In genomic region chr18:7618821-7619410, GRCh38 we compare ENCODE assay signal across 16 cellular contexts. TPM values are rescaled to one million over a fixed set of nuclear protein-coding genes. Genes with fewer than 3 reads are reported as not detected.
DNase-seq lines count a peak whose midpoint lies in the region; ATAC-seq lines count a peak whose summit lies in the region.
"Had no signal": no experiment of that assay in that cellular context is flagged by ENCODE, and none has a peak within 500 bp of the region (broad histone marks: within the 10 kb centered on the region; RNA-seq: fewer than 3 reads in every experiment).

No MANE protein-coding gene starts in this region.

- no peak overlapping the region for H4K91ac ChIP-seq in trophoblast cell (ENCODE audit: low read depth, low read length)

- no peak overlapping the region for H3K9ac ChIP-seq in trophoblast cell (ENCODE audit: low read length)
- H3K9ac ChIP-seq: BLaER1, parathyroid adenoma had no signal

- H2BK5ac ChIP-seq in trophoblast cell (ENCODE audit: low read depth, low read length, poor library complexity): no peak overlapping the region

- H3K27me3 ChIP-seq in ectodermal cell (ENCODE audit: control insufficient read depth, insufficient read depth, low read length, poor library complexity, severe bottlenecking) (no peaks in the 10 kb centered on the region), trophoblast cell (ENCODE audit: insufficient read depth, low read length) (no peaks in the 10 kb centered on the region)
- H3K27me3 ChIP-seq: BLaER1, testis had no signal

- H3K79me2 ChIP-seq in trophoblast cell (ENCODE audit: control insufficient read depth, insufficient read depth, low read length, poor library complexity): peaks cover 5% of the 10 kb centered on the region

- H3K4me1 ChIP-seq in ectodermal cell (ENCODE audit: control insufficient read depth, insufficient read depth, low read length): peaks cover 25% of the 10 kb centered on the region
- H3K4me1 ChIP-seq in trophoblast cell (ENCODE audit: control insufficient read depth in 1 of 2, insufficient read depth in 2 of 2, low read length in 2 of 2): peaks cover 8 to 14% of the 10 kb centered on the region in 2 experiments
- H3K4me1 ChIP-seq: BLaER1, parathyroid adenoma, testis had no signal

- no peak overlapping the region for H4K12ac ChIP-seq in trophoblast cell (ENCODE audit: low read depth, low read length)

- H3K4me2 ChIP-seq in trophoblast cell (ENCODE audit: low read length): no peak overlapping the region
- H3K4me2 ChIP-seq: BLaER1, PC-9 had no signal

- no peak overlapping the region for H3K18ac ChIP-seq in trophoblast cell (ENCODE audit: low read length)

- no peaks in the 10 kb centered on the region for H3K36me3 ChIP-seq in ectodermal cell (ENCODE audit: control insufficient read depth, insufficient read depth, low read length)
- H3K36me3 ChIP-seq in trophoblast cell (ENCODE audit: control insufficient read depth in 1 of 2, insufficient read depth in 2 of 2, low read length in 2 of 2): no peaks in the 10 kb centered on the region
- H3K36me3 ChIP-seq: BLaER1 had no signal

- peaks cover 5% of the 10 kb centered on the region for H3K79me1 ChIP-seq in trophoblast cell (ENCODE audit: low read length)

- H3K9me3 ChIP-seq in ectodermal cell (ENCODE audit: control insufficient read depth, low read length) (no peaks in the 10 kb centered on the region), trophoblast cell (ENCODE audit: insufficient read depth, low read depth, low read length) (no peaks in the 10 kb centered on the region)
- H3K9me3 ChIP-seq: BLaER1, testis had no signal

- no peak overlapping the region for H3K14ac ChIP-seq in trophoblast cell (ENCODE audit: low read length)

- no peak overlapping the region for H3K23ac ChIP-seq in trophoblast cell (ENCODE audit: low read length)

- WGBS in ectodermal cell, 2 experiments: 23 to 26% methylated on average over 2 of the region's 2 CpGs
- WGBS in trophoblast cell (ENCODE audit: extremely low coverage, insufficient coverage, insufficient read length): no CpG with 5 or more reads among the region's 2 CpGs

- H3K4me3 ChIP-seq in ectodermal cell (ENCODE audit: insufficient read depth, low read depth, low read length) (no peak overlapping the region), trophoblast cell (ENCODE audit: low read depth, low read length) (no peak overlapping the region)
- H3K4me3 ChIP-seq: BLaER1, PC-9, testis had no signal

- H2BK12ac ChIP-seq in trophoblast cell (ENCODE audit: low read length): no peak overlapping the region

- no peak overlapping the region for H2BK120ac ChIP-seq in trophoblast cell (ENCODE audit: insufficient read depth, low read length, poor library complexity)

- H3K27ac ChIP-seq in ectodermal cell (ENCODE audit: insufficient read depth, low read depth, low read length, poor library complexity, severe bottlenecking) (peak overlapping the region; percentile 72), trophoblast cell (ENCODE audit: low read depth, low read length) (no peak overlapping the region)
- H3K27ac ChIP-seq: BLaER1, parathyroid adenoma, PC-9, testis had no signal

- no peak overlapping the region for H2AK5ac ChIP-seq in trophoblast cell (ENCODE audit: low read length)

- DNase-seq in GM03348 (ENCODE audit: low spot score) (peak; percentile 29), NCI-H187 (lab: John Stamatoyannopoulos, UW) (peak; percentile 50 to 80), trophoblast cell (no peak), HuH-7 (ENCODE audit: low spot score) (no peak), NCI-H2029 treated with DMSO at 0.1 percent for 48 hours (lab: John Stamatoyannopoulos, UW) (no peak)
- DNase-seq: GF-D8, Karpas-422, NCI-H146, NCI-H524, PC-9, testis had no signal

- no peak overlapping the region for H4K8ac ChIP-seq in trophoblast cell (ENCODE audit: low read depth, low read length)

- ATAC-seq in HG02981 (IDR thresholded peaks at IDR 0.05; ENCODE audit: unreplicated experiment): no peak
- ATAC-seq: left lobe of liver had no signal

- H3K4ac ChIP-seq in trophoblast cell (ENCODE audit: low read depth, low read length): peak overlapping the region; percentile 16

- no peak overlapping the region for H2AFZ ChIP-seq in trophoblast cell (ENCODE audit: insufficient read depth, low read length, poor library complexity)
- H2AFZ ChIP-seq: parathyroid adenoma, PC-9 had no signal

RNA-seq across cellular contexts. Expression of gene PTPRM, which starts 51.8 kb away (rescaled TPM):
- 13.9 TPM for polyA plus RNA-seq in ectodermal cell (2013, experiment 1 of 4)
- 18.3 TPM for polyA plus RNA-seq in ectodermal cell (2013, experiment 2 of 4)
- 19.9 TPM for polyA plus RNA-seq in ectodermal cell (2013, experiment 3 of 4)
- polyA plus RNA-seq in ectodermal cell (2013, experiment 4 of 4): 24.9 TPM
- polyA plus RNA-seq in trophoblast cell (2013): 73.1 and 78.5 TPM in 2 replicates

Comparison
In these comparisons a context has a peak if more than half of its experiments do, and no peak if none do; other contexts are left out.
1. DNase-seq: peak in GM03348 (single experiment) and NCI-H187 (2 of 2); none in trophoblast cell (0 of 2), HuH-7 (single experiment) and NCI-H2029 treated with DMSO at 0.1 percent for 48 hours (single experiment).